In genomic region chr10:17200035-17200884, GRCh38 we compare ENCODE assay signal across 1 cellular context.
TF ChIP-seq lines count a peak whose summit lies in the region.

No MANE protein-coding gene starts in this region.

TF ChIP-seq in SK-N-SH, 30 proteins besides CTCF, POLR2A, EP300 and RAD21 (continued from another document):
- TF ChIP-seq USF1 (IDR thresholded peaks at IDR 0.05; ENCODE audit: borderline replicate concordance, low read depth) (no peak), FOXM1 (IDR thresholded peaks at IDR 0.05; ENCODE audit: low read depth) (no peak), USF2 (IDR thresholded peaks at IDR 0.05; ENCODE audit: borderline replicate concordance, low read depth, low read length) (no peak), SIN3A (IDR thresholded peaks at IDR 0.05; ENCODE audit: borderline replicate concordance, low read depth, low read length) (no peak), GABPA (IDR thresholded peaks at IDR 0.05; ENCODE audit: low read depth) (no peak), SMC3 (IDR thresholded peaks at IDR 0.05; ENCODE audit: low read depth, low read length) (no peak), FOXJ3 (CRISPR knock-in tag; IDR thresholded peaks at IDR 0.05) (no peak), GATA2 (CRISPR knock-in tag; IDR thresholded peaks at IDR 0.05) (no peak), RCOR1 (IDR thresholded peaks at IDR 0.05; ENCODE audit: low read length) (no peak), TEAD4 (IDR thresholded peaks at IDR 0.05; ENCODE audit: borderline replicate concordance, insufficient read depth) (no peak)
